In the genomic region with DNA sequence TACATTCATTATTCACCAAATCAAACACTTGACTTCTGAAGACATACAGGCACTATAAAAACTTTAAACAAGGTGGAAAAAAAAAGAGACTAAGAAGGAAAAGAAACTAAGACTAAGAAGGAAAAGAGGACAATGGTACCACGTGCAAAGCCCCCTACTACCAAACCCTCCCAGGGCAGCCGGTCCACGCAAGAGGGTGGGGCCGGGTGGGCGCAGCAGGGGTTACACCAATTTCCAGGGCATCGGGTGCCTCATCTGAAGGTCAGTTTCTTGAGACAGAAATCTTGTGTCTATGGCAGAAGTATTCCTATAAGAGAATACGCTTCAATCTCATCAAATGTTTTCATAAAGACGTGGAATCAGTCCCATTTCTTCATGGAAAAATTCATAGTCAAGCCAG, we compare ENCODE assay signal across 21 cellular contexts.
DNase-seq lines count a peak whose midpoint lies in the region; ATAC-seq and TF ChIP-seq lines count a peak whose summit lies in the region.
"Had no signal": no experiment of that assay in that cellular context is flagged by ENCODE, and none has a peak within 500 bp of the region (broad histone marks: within the 10 kb centered on the region; RNA-seq: fewer than 3 reads in every experiment).

No MANE protein-coding gene starts in this region.

- peaks cover 18% of the 10 kb centered on the region for H3K27me3 Mint-ChIP-seq in nephron (ENCODE audit: low read depth)
- peaks cover 24 to 64% of the 10 kb centered on the region in 2 donors for H3K27me3 Mint-ChIP-seq in effector memory CD8-positive, alpha-beta T cell

- no peak for TF ChIP-seq EP300 in gastroesophageal sphincter (IDR thresholded peaks at IDR 0.05)

- H3K27ac ChIP-seq in left ventricle myocardium inferior (replicated peaks) (peak overlapping the region; percentile 86), gastroesophageal sphincter (peak overlapping the region in 3 of 4 donors; percentile 36 to 47 (median 41)), gastrocnemius medialis (peak overlapping the region; percentile 88 to 95 (median 93))

- no peaks in the 10 kb centered on the region for H3K27me3 ChIP-seq in left ventricle myocardium inferior (ENCODE audit: low read depth)
- no peaks in the 10 kb centered on the region for H3K27me3 ChIP-seq in gastroesophageal sphincter
- H3K27me3 ChIP-seq in gastrocnemius medialis = no peaks in the 10 kb centered on the region

- DNase-seq in left ventricle myocardium inferior (no peak), Right ventricle myocardium superior (no peak), gastrocnemius medialis (no peak), T-helper 1 cell (no peak)
- no peak for DNase-seq in effector memory CD8-positive, alpha-beta T cell
- DNase-seq: 8988T; ACHN; AML-193; C1 segment of cervical spinal cord; Calu3; CD4-positive, alpha-beta memory T cell; COR-L47; DMS153; DND-41; H9 had no signal

- peaks cover 16% of the 10 kb centered on the region for H3K4me1 Mint-ChIP-seq in nephron
- peaks cover 0 to 2% of the 10 kb centered on the region in 2 donors for H3K4me1 Mint-ChIP-seq in effector memory CD8-positive, alpha-beta T cell (ENCODE audit: low read depth in 2 of 2)
- H3K4me1 Mint-ChIP-seq: CD4-positive, alpha-beta memory T cell had no signal

- H3K36me3 ChIP-seq in left ventricle myocardium inferior (no peaks in the 10 kb centered on the region), gastroesophageal sphincter (no peaks in the 10 kb centered on the region), gastrocnemius medialis (no peaks in the 10 kb centered on the region)

- ATAC-seq in Right ventricle myocardium superior (ENCODE audit: poor library complexity) (no peak), gastroesophageal sphincter (no peak), gastrocnemius medialis (no peak), GM18867 (IDR thresholded peaks at IDR 0.05; ENCODE audit: unreplicated experiment) (no peak)
- no peak for ATAC-seq in effector memory CD8-positive, alpha-beta T cell (replicated peaks)
- ATAC-seq: A549, GM23338, HCT116 had no signal

- TF ChIP-seq POLR2A in gastroesophageal sphincter (IDR thresholded peaks at IDR 0.05) (no peak), gastrocnemius medialis (IDR thresholded peaks at IDR 0.05) (no peak)

- H3K4me3 Mint-ChIP-seq in nephron = no peak overlapping the region
- no peak overlapping the region for H3K4me3 Mint-ChIP-seq in effector memory CD8-positive, alpha-beta T cell
- H3K4me3 Mint-ChIP-seq: CD4-positive, alpha-beta memory T cell; GM23338; H9 had no signal

- H3K4me1 ChIP-seq in left ventricle myocardium inferior (peaks cover 29% of the 10 kb centered on the region), gastroesophageal sphincter (peaks cover 4 to 27% (median 6%) of the 10 kb centered on the region in 3 donors), gastrocnemius medialis (peaks cover 24 to 29% of the 10 kb centered on the region in 2 donors)

- no peaks in the 10 kb centered on the region for H3K36me3 Mint-ChIP-seq in nephron (ENCODE audit: low read depth)
- H3K36me3 Mint-ChIP-seq in effector memory CD8-positive, alpha-beta T cell (ENCODE audit: insufficient read depth) = no peaks in the 10 kb centered on the region
- H3K36me3 Mint-ChIP-seq: CD4-positive, alpha-beta memory T cell had no signal

- H3K9me3 Mint-ChIP-seq in nephron = peaks cover 3% of the 10 kb centered on the region
- no peaks in the 10 kb centered on the region for H3K9me3 Mint-ChIP-seq in effector memory CD8-positive, alpha-beta T cell
- H3K9me3 Mint-ChIP-seq: GM23338, H9 had no signal

- H3K4me3 ChIP-seq in left ventricle myocardium inferior (no peak overlapping the region), gastroesophageal sphincter (no peak overlapping the region), gastrocnemius medialis (no peak overlapping the region)
- H3K4me3 ChIP-seq: A549, GM23338 had no signal

- intact Hi-C loops in left ventricle myocardium inferior (cut with micrococcal nuclease) (no loop called here), Right ventricle myocardium superior (cut with DNase I) (no loop called here), gastrocnemius medialis (cut with DNase I; ENCODE audit: low total_unique reads) (no loop called here)

- H3K27ac Mint-ChIP-seq in nephron = peak overlapping the region in 2 of 3 experiments; percentile 0 to 52
- no peak overlapping the region for H3K27ac Mint-ChIP-seq in effector memory CD8-positive, alpha-beta T cell
- H3K27ac Mint-ChIP-seq: CD4-positive, alpha-beta memory T cell; GM23338; H9 had no signal

- H3K9me3 ChIP-seq in left ventricle myocardium inferior (replicated peaks) (no peaks in the 10 kb centered on the region), gastroesophageal sphincter (no peaks in the 10 kb centered on the region), gastrocnemius medialis (no peaks in the 10 kb centered on the region)
- H3K9me3 ChIP-seq: A549 had no signal

- in situ Hi-C loops in gastrocnemius medialis (cut with MboI; ENCODE audit: low sequenced_read_pairs in 4 of 4) = loop anchor here in 1 of 4 donors (5.0 kb wide), 1 partner anchor 65 kb away; no protein-coding TSS in a partner anchor

- WGBS in gastroesophageal sphincter (ENCODE audit: low coverage in 1 of 2), 2 donors = 89 to 91% methylated on average over 6 to 8 of the region's 8 CpGs

- TF ChIP-seq CTCF in left ventricle myocardium inferior (IDR thresholded peaks at IDR 0.05; ENCODE audit: borderline replicate concordance) (no peak), gastroesophageal sphincter (IDR thresholded peaks at IDR 0.05) (no peak), nephron (IDR thresholded peaks at IDR 0.05; ENCODE audit: unreplicated experiment in 3 of 3) (no peak), gastrocnemius medialis (IDR thresholded peaks at IDR 0.05 in 4 of 5, conservative IDR thresholded peaks at IDR 0.05 in 1 of 5) (no peak)

Comparison
In these comparisons a context has a peak if more than half of its experiments do, and no peak if none do; other contexts are left out.
1. H3K27ac ChIP-seq: peak in every context shown above with its lines; median percentile 93 in gastrocnemius medialis; 86 in left ventricle myocardium inferior; 41 in gastroesophageal sphincter.
2. H3K27ac Mint-ChIP-seq: peak in nephron (2 of 3); none in effector memory CD8-positive, alpha-beta T cell (0 of 2).